ENCODE assay signal across 11 cellular contexts in genomic region chr20:10131612-10132345, GRCh38.
DNase-seq lines count a peak whose midpoint lies in the region; ATAC-seq and TF ChIP-seq lines count a peak whose summit lies in the region.
"Had no signal": no experiment of that assay in that cellular context is flagged by ENCODE, and none has a peak within 500 bp of the region (broad histone marks: within the 10 kb centered on the region; RNA-seq: fewer than 3 reads in every experiment).

No MANE protein-coding gene starts in this region.

- TF ChIP-seq CTCF in GM20000 (IDR thresholded peaks at IDR 0.05; ENCODE audit: extremely low read depth, missing control alignments), result no peak

- CTCF ChIA-PET in activated naive CD4-positive, alpha-beta T cell treated with anti-CD3 and anti-CD28 coated beads, Interleukin-2, amount 10 ng/mL, durations not matched to agents 7 days and 5 days (lab: Charles Lee), result no interaction called here

- H3K27me3 Mint-ChIP-seq in activated naive CD4-positive, alpha-beta T cell treated with anti-CD3 and anti-CD28 coated beads, Interleukin-2, amount 10 ng/mL, durations not matched to agents 7 days and 5 days, result no peaks in the 10 kb centered on the region
- H3K27me3 Mint-ChIP-seq: activated naive CD8-positive, alpha-beta T cell; stimulated activated naive CD8-positive, alpha-beta T cell treated with anti-CD3 and anti-CD28 coated beads, Interleukin-15, Interleukin-2, amounts not matched to agents 100 ng/mL and 50 ng/mL, for 24 hours had no signal

- H3K4me1 Mint-ChIP-seq in activated naive CD4-positive, alpha-beta T cell treated with anti-CD3 and anti-CD28 coated beads, Interleukin-2, amount 10 ng/mL, durations not matched to agents 7 days and 5 days, result no peaks in the 10 kb centered on the region
- H3K4me1 Mint-ChIP-seq: B cell had no signal

- DNase-seq in AG08396 (ENCODE audit: low spot score) (peak; percentile 69), NCI-H2107 treated with DMSO at 0.1 percent for 48 hours (lab: John Stamatoyannopoulos, UW; ENCODE audit: unreplicated experiment) (peak; percentile 75), cerebellar nuclear complex (lab: John Stamatoyannopoulos, UW) (peak; percentile 89 to 91), left lobe of liver (ENCODE audit: low spot score) (peak; percentile 55), GM20000 (ENCODE audit: low spot score) (no peak)
- no peak for DNase-seq in activated naive CD4-positive, alpha-beta T cell treated with anti-CD3 and anti-CD28 coated beads, Interleukin-2, amount 10 ng/mL, durations not matched to agents 7 days and 5 days

- H3K27ac Mint-ChIP-seq in activated naive CD4-positive, alpha-beta T cell treated with anti-CD3 and anti-CD28 coated beads, Interleukin-2, amount 10 ng/mL, durations not matched to agents 7 days and 5 days, result no peak overlapping the region
- H3K27ac Mint-ChIP-seq: activated naive CD8-positive, alpha-beta T cell; B cell; stimulated activated naive CD8-positive, alpha-beta T cell treated with anti-CD3 and anti-CD28 coated beads, Interleukin-15, Interleukin-2, amounts not matched to agents 100 ng/mL and 50 ng/mL, for 24 hours had no signal

- H3K36me3 Mint-ChIP-seq in activated naive CD4-positive, alpha-beta T cell treated with anti-CD3 and anti-CD28 coated beads, Interleukin-2, amount 10 ng/mL, durations not matched to agents 7 days and 5 days, result no peaks in the 10 kb centered on the region
- H3K36me3 Mint-ChIP-seq: activated naive CD8-positive, alpha-beta T cell had no signal

- H3K4me3 Mint-ChIP-seq in activated naive CD4-positive, alpha-beta T cell treated with anti-CD3 and anti-CD28 coated beads, Interleukin-2, amount 10 ng/mL, durations not matched to agents 7 days and 5 days, result no peak overlapping the region
- H3K4me3 Mint-ChIP-seq: activated naive CD8-positive, alpha-beta T cell; B cell; stimulated activated naive CD8-positive, alpha-beta T cell treated with anti-CD3 and anti-CD28 coated beads, Interleukin-15, Interleukin-2, amounts not matched to agents 100 ng/mL and 50 ng/mL, for 24 hours had no signal

- ATAC-seq in left lobe of liver, result peak; percentile 90
- ATAC-seq in GM19328 (IDR thresholded peaks at IDR 0.05; ENCODE audit: unreplicated experiment), result no peak
- no peak for ATAC-seq in GM18502 (IDR thresholded peaks at IDR 0.05; ENCODE audit: poor library complexity, unreplicated experiment)

- H3K9me3 Mint-ChIP-seq in activated naive CD4-positive, alpha-beta T cell treated with anti-CD3 and anti-CD28 coated beads, Interleukin-2, amount 10 ng/mL, durations not matched to agents 7 days and 5 days, result no peaks in the 10 kb centered on the region
- H3K9me3 Mint-ChIP-seq: stimulated activated naive CD8-positive, alpha-beta T cell treated with anti-CD3 and anti-CD28 coated beads, Interleukin-15, Interleukin-2, amounts not matched to agents 100 ng/mL and 50 ng/mL, for 24 hours had no signal

Comparison
In these comparisons a context has a peak if more than half of its experiments do, and no peak if none do; other contexts are left out.
1. DNase-seq: peak in AG08396 (single experiment), NCI-H2107 treated with DMSO at 0.1 percent for 48 hours (single experiment), cerebellar nuclear complex (2 of 2) and left lobe of liver (single experiment); none in GM20000 (single experiment) and activated naive CD4-positive, alpha-beta T cell treated with anti-CD3 and anti-CD28 coated beads, Interleukin-2, amount 10 ng/mL, durations not matched to agents 7 days and 5 days (single experiment).